Comparison of ENCODE assay signal across 26 cellular contexts in genomic region chr5:150703767-150704166, GRCh38. TPM values are rescaled to one million over a fixed set of nuclear protein-coding genes. Genes with fewer than 3 reads are reported as not detected.
DNase-seq lines count a peak whose midpoint lies in the region; TF ChIP-seq lines count a peak whose summit lies in the region.
"Had no signal": no experiment of that assay in that cellular context is flagged by ENCODE, and none has a peak within 500 bp of the region (broad histone marks: within the 10 kb centered on the region; RNA-seq: fewer than 3 reads in every experiment).

No MANE protein-coding gene starts in this region.

- no peak for TF ChIP-seq POLR2A in esophagus squamous epithelium (IDR thresholded peaks at IDR 0.05)

- peaks cover 0 to 23% (median 2%) of the 10 kb centered on the region in 3 donors for H3K36me3 ChIP-seq in esophagus squamous epithelium

- intact Hi-C loops in esophagus squamous epithelium (cut with DNase I), result no loop called here

- DNase-seq in AML-193 (lab: John Stamatoyannopoulos, UW) (peak; percentile 61 to 62), LHCN-M2 (ENCODE audit: low read depth) (peak; percentile 8), SIG-M5 treated with dmso at 0.1 percent for 504 hours (lab: John Stamatoyannopoulos, UW; ENCODE audit: unreplicated experiment) (peak; percentile 36), fibroblast of villous mesenchyme (ENCODE audit: low read depth) (peak; percentile 17), NCI-H1417 treated with DMSO at 0.1 percent for 48 hours (lab: John Stamatoyannopoulos, UW) (no peak), esophagus squamous epithelium (lab: John Stamatoyannopoulos, UW) (no peak), COLO829 (ENCODE audit: low spot score) (no peak)
- no peak for DNase-seq in activated CD4-positive, alpha-beta T cell treated with anti-CD3 and anti-CD28 coated beads, Interleukin-2, amount 50 U/mL, for 4 hours
- DNase-seq: activated CD4-positive, alpha-beta memory T cell treated with anti-CD3 and anti-CD28 coated beads for 36 hours; activated CD4-positive, CD25-positive, alpha-beta regulatory T cell; activated effector memory CD4-positive, alpha-beta T cell treated with Interleukin-2 at 50 U/mL for 16 hours; BE2C; Caco-2; colonic mucosa; effector memory CD8-positive, alpha-beta T cell; GOT3; heart left ventricle; left cardiac atrium; natural killer cell; NCI-H187; NCI-H82; stimulated activated naive CD8-positive, alpha-beta T cell treated with anti-CD3 and anti-CD28 coated beads, Interleukin-15, amount 100 ng/mL, for 72 hours had no signal

- WGBS in esophagus squamous epithelium, 2 donors, result 74 to 79% methylated on average over 3 of the region's 3 CpGs

- no peaks in the 10 kb centered on the region for H3K27me3 ChIP-seq in esophagus squamous epithelium
- H3K27me3 ChIP-seq: BE2C, colonic mucosa, heart left ventricle, right atrium auricular region, tibial nerve had no signal

- no peak overlapping the region for H3K27ac ChIP-seq in esophagus squamous epithelium
- H3K27ac ChIP-seq: A549, colonic mucosa, heart left ventricle, right atrium auricular region, tibial nerve had no signal

- TF ChIP-seq CTCF in fibroblast of villous mesenchyme (IDR thresholded peaks at IDR 0.05; ENCODE audit: insufficient read depth, low read depth, low read length), result no peak
- no peak for TF ChIP-seq CTCF in esophagus squamous epithelium (IDR thresholded peaks at IDR 0.05)

- no peaks in the 10 kb centered on the region for H3K9me3 ChIP-seq in esophagus squamous epithelium
- H3K9me3 ChIP-seq: A549, BE2C, Caco-2, colonic mucosa, heart left ventricle, right atrium auricular region, tibial nerve had no signal

- peaks cover 8 to 20% (median 14%) of the 10 kb centered on the region in 3 donors for H3K4me1 ChIP-seq in esophagus squamous epithelium
- H3K4me1 ChIP-seq: BE2C, Caco-2 had no signal

- H3K4me3 ChIP-seq in fibroblast of villous mesenchyme (ENCODE audit: low read depth, low read length), result no peak overlapping the region
- no peak overlapping the region for H3K4me3 ChIP-seq in esophagus squamous epithelium
- H3K4me3 ChIP-seq: A549, colonic mucosa, heart left ventricle, right atrium auricular region, tibial nerve had no signal

RNA-seq across cellular contexts. Expression of gene RBM22, which starts 2.9 kb away (rescaled TPM):
- total RNA-seq in LHCN-M2 (2014; rRNA removed) (30.5 and 35.6 TPM in 2 replicates), fibroblast of villous mesenchyme (18.7 and 29.8 TPM in 2 replicates), esophagus squamous epithelium (10 to 100 TPM; 22.8 to 38.4 (median 28.8) TPM)
- 25.8 TPM for polyA plus RNA-seq in LHCN-M2 (2012)

RNA-seq across cellular contexts. Expression of gene MYOZ3, which starts 42.7 kb away (rescaled TPM):
- total RNA-seq in LHCN-M2 (2014; rRNA removed) (under 0.01 and 0.06 TPM in 2 replicates), fibroblast of villous mesenchyme (under 0.01 TPM in 2 replicates), esophagus squamous epithelium (under 1 TPM in 1 of 4 donors, not detected in 3; under 0.01 TPM)
- polyA plus RNA-seq in LHCN-M2 (2012), result 0.16 TPM
- total RNA-seq: Caco-2, HepG2, natural killer cell had no signal

RNA-seq across cellular contexts. Expression of gene DCTN4, which starts 55.0 kb away (rescaled TPM):
- 92.2 and 103 TPM in 2 replicates for total RNA-seq in LHCN-M2 (2014; rRNA removed)
- 27.9 TPM for polyA plus RNA-seq in LHCN-M2 (2012)
- 48.3 and 66.1 TPM in 2 replicates for total RNA-seq in fibroblast of villous mesenchyme
- total RNA-seq in esophagus squamous epithelium, result 10 to 100 TPM; 31.8 to 50.2 (median 36.8) TPM

Comparison
In these comparisons a context has a peak if more than half of its experiments do, and no peak if none do; other contexts are left out.
1. DNase-seq: peak in AML-193 (2 of 2), LHCN-M2 (single experiment), SIG-M5 treated with dmso at 0.1 percent for 504 hours (single experiment) and fibroblast of villous mesenchyme (single experiment); none in NCI-H1417 treated with DMSO at 0.1 percent for 48 hours (single experiment), esophagus squamous epithelium (single experiment), COLO829 (single experiment) and activated CD4-positive, alpha-beta T cell treated with anti-CD3 and anti-CD28 coated beads, Interleukin-2, amount 50 U/mL, for 4 hours (0 of 2).